ENCODE assay signal across 32 cellular contexts in genomic region chr6:92700411-92700810, GRCh38.
"Had no signal": no experiment of that assay in that cellular context is flagged by ENCODE, and none has a peak within 500 bp of the region (broad histone marks: within the 10 kb centered on the region; RNA-seq: fewer than 3 reads in every experiment).

No MANE protein-coding gene starts in this region.

- H3K9me3 Mint-ChIP-seq: activated CD4-positive, alpha-beta T cell treated with anti-CD3 and anti-CD28 coated beads, Interleukin-2, amount 10 ng/mL, durations not matched to agents 7 days and 5 days; activated naive CD4-positive, alpha-beta T cell treated with anti-CD3 and anti-CD28 coated beads, Interleukin-2, amount 50 U/mL, for 24 hours; activated naive CD8-positive, alpha-beta T cell treated with anti-CD3 and anti-CD28 coated beads, Interleukin-2, amount 10 ng/mL, durations not matched to agents 7 days and 5 days; activated T-helper 2 cell treated with anti-CD3 and anti-CD28 coated beads, Interferon-gamma antibody, Interleukin-2, Interleukin-4, amounts not matched to agents 10 μg/mL and 5 μg/mL and 100 μg/mL, durations not matched to agents 14 hours and 24 hours and 36 hours; WTC11 had no signal

- H3K27ac Mint-ChIP-seq: activated CD4-positive, alpha-beta T cell treated with anti-CD3 and anti-CD28 coated beads for 36 hours; activated CD4-positive, alpha-beta T cell treated with anti-CD3 and anti-CD28 coated beads, Interleukin-2, amount 10 ng/mL, durations not matched to agents 7 days and 5 days; activated CD8-positive, alpha-beta T cell treated with anti-CD3 and anti-CD28 coated beads, Interleukin-2, amount 10 ng/mL, durations not matched to agents 7 days and 5 days; activated naive CD4-positive, alpha-beta T cell treated with anti-CD3 and anti-CD28 coated beads, Interleukin-2, amount 50 U/mL, for 24 hours; activated naive CD8-positive, alpha-beta T cell treated with anti-CD3 and anti-CD28 coated beads, Interleukin-2, amount 10 ng/mL, durations not matched to agents 7 days and 5 days; activated T-cell treated with anti-CD3 and anti-CD28 coated beads, Interleukin-2, amount 50 U/mL, for 24 hours; activated T-helper 2 cell treated with anti-CD3 and anti-CD28 coated beads, Interferon-gamma antibody, Interleukin-2, Interleukin-4, amounts not matched to agents 10 μg/mL and 5 μg/mL and 100 μg/mL, durations not matched to agents 14 hours and 24 hours and 36 hours; WTC11 had no signal

- H3K27ac ChIP-seq: body of pancreas, breast epithelium, SJCRH30, SK-N-MC had no signal

- H3K4me1 Mint-ChIP-seq: activated CD4-positive, alpha-beta T cell treated with anti-CD3 and anti-CD28 coated beads for 36 hours; activated CD4-positive, alpha-beta T cell treated with anti-CD3 and anti-CD28 coated beads, Interleukin-2, amount 10 ng/mL, durations not matched to agents 7 days and 5 days; activated naive CD4-positive, alpha-beta T cell treated with anti-CD3 and anti-CD28 coated beads, Interleukin-2, amount 50 U/mL, for 24 hours; activated naive CD8-positive, alpha-beta T cell treated with anti-CD3 and anti-CD28 coated beads, Interleukin-2, amount 10 ng/mL, durations not matched to agents 7 days and 5 days; WTC11 had no signal

- H3K9me3 ChIP-seq: body of pancreas, breast epithelium, SJCRH30 had no signal

- H3K4me1 ChIP-seq: body of pancreas, breast epithelium, SJCRH30 had no signal

- H3K36me3 Mint-ChIP-seq: activated naive CD4-positive, alpha-beta T cell treated with anti-CD3 and anti-CD28 coated beads, Interleukin-2, amount 50 U/mL, for 24 hours; activated naive CD8-positive, alpha-beta T cell treated with anti-CD3 and anti-CD28 coated beads, Interleukin-2, amount 10 ng/mL, durations not matched to agents 7 days and 5 days; WTC11 had no signal

- DNase-seq: activated CD4-positive, alpha-beta T cell treated with anti-CD3 and anti-CD28 coated beads for 36 hours; activated CD4-positive, alpha-beta T cell treated with anti-CD3 and anti-CD28 coated beads, Interleukin-2, amount 10 ng/mL, durations not matched to agents 7 days and 5 days; activated CD4-positive, alpha-beta T cell treated with anti-CD3 and anti-CD28 coated beads, Interleukin-2, amount 50 U/mL, for 48 hours; activated CD8-positive, alpha-beta T cell treated with anti-CD3 and anti-CD28 coated beads, Interleukin-2, amount 10 ng/mL, durations not matched to agents 7 days and 5 days; activated gamma-delta T cell; activated naive CD4-positive, alpha-beta T cell treated with Interleukin-2 at 50 U/mL for 16 hours; activated naive CD8-positive, alpha-beta T cell treated with anti-CD3 and anti-CD28 coated beads, Interleukin-2, amount 10 ng/mL, durations not matched to agents 7 days and 5 days; activated T-cell treated with anti-CD3 and anti-CD28 coated beads, Interleukin-2, amount 50 U/mL, for 24 hours; amygdala; body of pancreas; Karpas-422; KBM-7; NCI-H1105; NCI-H1417 treated with DMSO at 0.1 percent for 48 hours; NCI-H187 treated with DMSO at 0.1 percent for 48 hours; NCI-H2081; NCI-H2171 treated with DMSO at 0.1 percent for 48 hours; NCI-H2227 treated with DMSO at 0.1 percent for 48 hours; NCI-H446 treated with DMSO at 0.1 percent for 48 hours; NCI-H524; NK-92 treated with Interleukin-12 subunit alpha and Interleukin-12 subunit beta, amount 100 ng/mL, for 24 hours; OCI-M1; SHP77; SJCRH30 had no signal

- FAIRE-seq: astrocyte had no signal

- H3K27me3 ChIP-seq: body of pancreas, breast epithelium, SJCRH30 had no signal

- ATAC-seq: activated CD4-positive, alpha-beta T cell treated with anti-CD3 and anti-CD28 coated beads for 36 hours; activated CD4-positive, CD25-positive, alpha-beta regulatory T cell treated with anti-CD3 and anti-CD28 coated beads, Interleukin-2, amount 50 U/mL, for 24 hours; activated CD8-positive, alpha-beta T cell treated with anti-CD3 and anti-CD28 coated beads, Interleukin-2, amount 10 ng/mL, durations not matched to agents 7 days and 5 days; body of pancreas; Panc1; WTC11 had no signal

- H3K4me3 Mint-ChIP-seq: activated CD4-positive, alpha-beta T cell treated with anti-CD3 and anti-CD28 coated beads for 36 hours; activated CD4-positive, alpha-beta T cell treated with anti-CD3 and anti-CD28 coated beads, Interleukin-2, amount 10 ng/mL, durations not matched to agents 7 days and 5 days; activated CD8-positive, alpha-beta T cell treated with anti-CD3 and anti-CD28 coated beads, Interleukin-2, amount 10 ng/mL, durations not matched to agents 7 days and 5 days; activated naive CD4-positive, alpha-beta T cell treated with anti-CD3 and anti-CD28 coated beads, Interleukin-2, amount 50 U/mL, for 24 hours; activated naive CD8-positive, alpha-beta T cell treated with anti-CD3 and anti-CD28 coated beads, Interleukin-2, amount 10 ng/mL, durations not matched to agents 7 days and 5 days; activated T-cell treated with anti-CD3 and anti-CD28 coated beads, Interleukin-2, amount 50 U/mL, for 24 hours; WTC11 had no signal

- H3K4me3 ChIP-seq: body of pancreas, breast epithelium, SJCRH30, SK-N-MC had no signal

- H3K27me3 Mint-ChIP-seq: activated CD4-positive, alpha-beta T cell treated with anti-CD3 and anti-CD28 coated beads for 36 hours; activated CD4-positive, alpha-beta T cell treated with anti-CD3 and anti-CD28 coated beads, Interleukin-2, amount 10 ng/mL, durations not matched to agents 7 days and 5 days; activated naive CD4-positive, alpha-beta T cell treated with anti-CD3 and anti-CD28 coated beads, Interleukin-2, amount 50 U/mL, for 24 hours; activated naive CD8-positive, alpha-beta T cell treated with anti-CD3 and anti-CD28 coated beads, Interleukin-2, amount 10 ng/mL, durations not matched to agents 7 days and 5 days; activated T-cell treated with anti-CD3 and anti-CD28 coated beads, Interleukin-2, amount 50 U/mL, for 24 hours had no signal

- H3K36me3 ChIP-seq: breast epithelium, SJCRH30 had no signal
